1 cellular context compared by ENCODE assay signal in the genomic region with DNA sequence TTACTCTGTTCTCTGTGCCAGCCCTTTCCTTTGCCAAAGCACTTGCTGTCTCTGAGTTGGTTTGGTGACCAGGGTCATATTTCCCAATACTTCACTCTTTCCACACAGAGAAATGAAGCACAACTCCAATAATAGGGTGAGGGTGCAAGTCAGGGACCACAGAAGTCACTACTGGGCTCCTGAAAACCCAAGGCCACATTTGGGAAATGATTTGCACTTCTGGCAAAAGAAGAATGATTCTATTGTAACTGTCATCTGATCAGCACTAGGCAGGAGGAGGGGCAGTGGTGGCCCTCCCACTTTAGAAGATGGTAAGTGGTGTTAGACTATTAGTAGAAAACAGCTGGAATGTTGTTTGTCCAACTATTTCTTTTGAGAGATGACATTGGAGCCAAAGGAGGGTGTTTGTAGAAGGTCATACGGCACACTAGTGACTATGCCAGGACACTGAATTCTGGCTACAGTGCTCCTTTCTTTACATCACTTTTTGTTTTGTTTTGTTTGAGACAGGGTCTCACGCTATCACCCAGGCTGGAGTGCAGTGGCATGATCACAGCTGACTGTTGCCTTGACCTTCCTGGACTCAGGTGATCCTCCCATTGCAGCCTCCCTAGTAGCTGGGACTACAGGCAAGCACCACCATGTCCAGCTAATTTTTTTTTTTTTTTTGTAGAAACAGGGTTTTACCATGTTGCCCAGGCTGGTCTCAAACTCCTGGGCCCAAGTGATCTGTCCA.
TF ChIP-seq lines count a peak whose summit lies in the region.

No MANE protein-coding gene starts in this region.

TF ChIP-seq in HepG2, 621 proteins besides CTCF, POLR2A, EP300 and RAD21 (continued from another document):
- TF ChIP-seq, protein P1, sequence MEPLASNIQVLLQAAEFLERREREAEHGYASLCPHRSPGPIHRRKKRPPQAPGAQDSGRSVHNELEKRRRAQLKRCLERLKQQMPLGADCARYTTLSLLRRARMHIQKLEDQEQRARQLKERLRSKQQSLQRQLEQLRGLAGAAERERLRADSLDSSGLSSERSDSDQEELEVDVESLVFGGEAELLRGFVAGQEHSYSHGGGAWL (CRISPR knock-in tag; IDR thresholded peaks at IDR 0.05) = no peak
- TF ChIP-seq DPF2 (CRISPR knock-in tag; IDR thresholded peaks at IDR 0.05; ENCODE audit: borderline replicate concordance, low read depth) (no peak), ZZZ3 (CRISPR knock-in tag; IDR thresholded peaks at IDR 0.05; ENCODE audit: borderline replicate concordance) (no peak)
